ENCODE assay signal across 18 cellular contexts in the genomic region with DNA sequence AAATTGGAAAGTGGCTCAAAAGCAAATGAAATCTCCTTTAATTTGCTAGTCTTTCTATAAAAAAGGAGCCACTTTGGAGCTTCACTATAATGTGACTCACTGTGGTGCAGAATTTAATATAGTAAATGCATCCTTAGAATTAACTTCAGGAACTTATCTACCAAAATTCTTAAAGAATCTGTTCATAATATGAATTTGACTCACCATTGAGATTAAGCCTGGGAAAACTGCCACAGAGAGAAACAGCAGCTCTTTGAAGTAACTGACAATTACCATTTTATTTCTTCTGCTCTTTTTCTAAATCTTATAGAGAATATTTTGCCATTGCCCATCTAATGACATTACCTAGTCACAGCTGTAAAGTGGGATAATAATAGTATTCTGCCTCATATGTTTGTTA.
DNase-seq lines count a peak whose midpoint lies in the region; ATAC-seq, FAIRE-seq and TF ChIP-seq lines count a peak whose summit lies in the region.
"Had no signal": no experiment of that assay in that cellular context is flagged by ENCODE, and none has a peak within 500 bp of the region (broad histone marks: within the 10 kb centered on the region; RNA-seq: fewer than 3 reads in every experiment).

No MANE protein-coding gene starts in this region.

- DNase-seq in MG63, result peak; percentile 9
- DNase-seq in astrocyte (ENCODE audit: low read depth), result peak; percentile 63
- DNase-seq in choroid plexus epithelial cell (ENCODE audit: low read depth), result peak; percentile 46
- DNase-seq in iris pigment epithelial cell (ENCODE audit: low read depth), result peak; percentile 39
- DNase-seq in upper lobe of right lung, result no peak
- no peak for DNase-seq in SIG-M5 treated with dmso at 0.1 percent for 504 hours (lab: John Stamatoyannopoulos, UW; ENCODE audit: unreplicated experiment)
- DNase-seq in DMS114 treated with DMSO at 0.1 percent for 48 hours (lab: John Stamatoyannopoulos, UW; ENCODE audit: unreplicated experiment), result no peak
- DNase-seq: C1 segment of cervical spinal cord; Calu3; CD4-positive, alpha-beta T cell; DMS 273 treated with DMSO at 0.1 percent for 48 hours; DMS79 had no signal

- no peak overlapping the region for H3K4me2 ChIP-seq in astrocyte (ENCODE audit: low read length)

- H2AFZ ChIP-seq in astrocyte (ENCODE audit: low read depth, low read length), result no peak overlapping the region

- H3K9ac ChIP-seq in astrocyte (ENCODE audit: low read length), result no peak overlapping the region

- H3K4me3 ChIP-seq in MG63 (no peak overlapping the region), astrocyte (ENCODE audit: insufficient read depth, low read depth, low read length) (no peak overlapping the region), choroid plexus epithelial cell (ENCODE audit: low read depth, low read length) (no peak overlapping the region), upper lobe of right lung (no peak overlapping the region)
- H3K4me3 ChIP-seq: GM12878, HAP-1 had no signal

- peaks cover 1% of the 10 kb centered on the region for H3K9me3 Mint-ChIP-seq in astrocyte (ENCODE audit: unreplicated experiment)

- H3K36me3 ChIP-seq in MG63 (no peaks in the 10 kb centered on the region), astrocyte (ENCODE audit: insufficient read depth, low read length) (no peaks in the 10 kb centered on the region), upper lobe of right lung (no peaks in the 10 kb centered on the region)
- H3K36me3 ChIP-seq: HAP-1 had no signal

- no peaks in the 10 kb centered on the region for H4K20me1 ChIP-seq in astrocyte (ENCODE audit: insufficient read depth, low read length)

- no peak overlapping the region for H3K27ac Mint-ChIP-seq in astrocyte (ENCODE audit: unreplicated experiment)
- H3K27ac Mint-ChIP-seq: B cell; CD4-positive, alpha-beta T cell had no signal

- FAIRE-seq in astrocyte (lab: Jason Lieb, UNC), result no peak
- FAIRE-seq: GM12878, GM18507, H1 had no signal

- no peaks in the 10 kb centered on the region for H3K27me3 Mint-ChIP-seq in astrocyte (ENCODE audit: low read depth, unreplicated experiment)
- H3K27me3 Mint-ChIP-seq: B cell; CD4-positive, alpha-beta T cell had no signal

- ATAC-seq in upper lobe of right lung, result no peak
- ATAC-seq in GM21737 (IDR thresholded peaks at IDR 0.05; ENCODE audit: unreplicated experiment), result no peak
- ATAC-seq: GM12878 had no signal

- H3K9me3 ChIP-seq in MG63 (no peaks in the 10 kb centered on the region), astrocyte (ENCODE audit: insufficient read depth, low read depth, low read length) (no peaks in the 10 kb centered on the region), upper lobe of right lung (no peaks in the 10 kb centered on the region)
- H3K9me3 ChIP-seq: HAP-1 had no signal

- no peak overlapping the region for H3K4me3 Mint-ChIP-seq in astrocyte (ENCODE audit: unreplicated experiment)
- H3K4me3 Mint-ChIP-seq: B cell; CD4-positive, alpha-beta T cell had no signal

- H3K36me3 Mint-ChIP-seq in astrocyte (ENCODE audit: low read depth, unreplicated experiment), result no peaks in the 10 kb centered on the region

- H3K27ac ChIP-seq in astrocyte (ENCODE audit: low read depth, low read length), result no peak overlapping the region
- H3K27ac ChIP-seq in upper lobe of right lung, result no peak overlapping the region

- H3K4me1 ChIP-seq in astrocyte (ENCODE audit: insufficient read depth, low read length) (no peaks in the 10 kb centered on the region), upper lobe of right lung (no peaks in the 10 kb centered on the region)

- intact Hi-C loops in upper lobe of right lung (cut with DNase I), result no loop called here

- H3K79me2 ChIP-seq in astrocyte (ENCODE audit: insufficient read depth, low read length), result no peaks in the 10 kb centered on the region

- TF ChIP-seq CTCF in astrocyte (IDR thresholded peaks at IDR 0.05; ENCODE audit: insufficient read depth, low read depth, low read length) (no peak), choroid plexus epithelial cell (conservative IDR thresholded peaks at IDR 0.05; ENCODE audit: low read depth, low read length) (no peak), upper lobe of right lung (IDR thresholded peaks at IDR 0.05) (no peak)

- H3K27me3 ChIP-seq in MG63 (no peaks in the 10 kb centered on the region), astrocyte (ENCODE audit: insufficient read depth, low read length) (no peaks in the 10 kb centered on the region), upper lobe of right lung (no peaks in the 10 kb centered on the region)

- H3K4me1 Mint-ChIP-seq in astrocyte (ENCODE audit: low read depth, unreplicated experiment), result peaks cover 1% of the 10 kb centered on the region
- H3K4me1 Mint-ChIP-seq: B cell had no signal

Comparison
In these comparisons a context has a peak if more than half of its experiments do, and no peak if none do; other contexts are left out.
1. DNase-seq: peak in MG63 (single experiment), astrocyte (single experiment), choroid plexus epithelial cell (single experiment) and iris pigment epithelial cell (single experiment); none in upper lobe of right lung (single experiment), SIG-M5 treated with dmso at 0.1 percent for 504 hours (single experiment) and DMS114 treated with DMSO at 0.1 percent for 48 hours (single experiment).